14 cellular contexts compared by ENCODE assay signal in the genomic region with DNA sequence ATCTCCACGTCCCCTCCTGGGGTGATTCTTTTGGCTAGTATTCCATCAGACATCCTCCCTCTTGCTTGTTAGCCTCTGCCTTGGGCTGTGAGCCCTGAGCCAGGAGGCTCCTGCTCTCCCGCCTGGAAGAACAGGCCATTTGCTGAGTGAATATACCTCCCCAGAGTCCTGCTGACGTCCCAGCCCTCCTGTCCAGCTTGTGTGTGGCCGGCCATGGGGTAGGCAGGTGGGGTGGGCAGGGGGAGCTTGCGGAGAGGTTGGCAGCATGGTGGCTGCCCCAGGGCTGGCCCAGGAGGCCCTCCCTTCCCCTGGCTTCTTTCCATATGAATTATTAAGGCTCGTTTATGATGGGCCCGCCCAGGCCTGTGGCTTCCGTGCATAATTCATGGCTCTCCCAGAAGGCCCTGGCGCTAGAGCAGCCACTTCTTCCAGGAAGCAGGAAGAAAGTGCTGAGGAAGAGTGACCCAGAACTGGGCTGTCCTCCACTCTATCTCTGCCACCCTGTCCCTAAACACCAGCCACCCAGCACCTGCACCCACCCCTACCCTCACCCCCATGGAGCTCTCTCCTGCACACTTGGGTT. TPM values are rescaled to one million over a fixed set of nuclear protein-coding genes. Genes with fewer than 3 reads are reported as not detected.
A peak's percentile ranks its signal among the peaks of the same experiment; 100 is the strongest.
DNase-seq lines count a peak whose midpoint lies in the region; ATAC-seq and TF ChIP-seq lines count a peak whose summit lies in the region.
"Had no signal": no experiment of that assay in that cellular context is flagged by ENCODE, and none has a peak within 500 bp of the region (broad histone marks: within the 10 kb centered on the region; RNA-seq: fewer than 3 reads in every experiment).

No MANE protein-coding gene starts in this region.

- H3K4me1 Mint-ChIP-seq in brain = peaks cover 78% of the 10 kb centered on the region
- peaks cover 65% of the 10 kb centered on the region for H3K4me1 Mint-ChIP-seq in stimulated activated effector memory CD8-positive, alpha-beta T cell treated with anti-CD3 and anti-CD28 coated beads, Interleukin-12 subunit alpha, Interleukin-12 subunit beta, amount 100 ng/mL, for 72 hours

- H3K27me3 Mint-ChIP-seq in brain = peaks cover 4% of the 10 kb centered on the region

- H3K36me3 Mint-ChIP-seq in brain = no peaks in the 10 kb centered on the region
- H3K36me3 Mint-ChIP-seq in stimulated activated effector memory CD8-positive, alpha-beta T cell treated with anti-CD3 and anti-CD28 coated beads, Interleukin-12 subunit alpha, Interleukin-12 subunit beta, amount 100 ng/mL, for 72 hours = no peaks in the 10 kb centered on the region

- TF ChIP-seq CTCF in brain (conservative IDR thresholded peaks at IDR 0.05) = no peak

- H3K4me3 Mint-ChIP-seq in brain = no peak overlapping the region
- no peak overlapping the region for H3K4me3 Mint-ChIP-seq in stimulated activated effector memory CD8-positive, alpha-beta T cell treated with anti-CD3 and anti-CD28 coated beads, Interleukin-12 subunit alpha, Interleukin-12 subunit beta, amount 100 ng/mL, for 72 hours

- intact Hi-C loops in posterior cingulate gyrus (cut with DNase I) = no loop called here

- DNase-seq in DMS79 treated with DMSO at 0.1 percent for 48 hours (lab: John Stamatoyannopoulos, UW) (peak; percentile 15), DMS79 (lab: John Stamatoyannopoulos, UW) (no peak), left kidney (ENCODE audit: low read depth, low spot score) (peak; percentile 13), posterior cingulate gyrus (no peak), AG20443 (ENCODE audit: low spot score) (no peak)
- no peak for DNase-seq in stimulated activated effector memory CD8-positive, alpha-beta T cell treated with anti-CD3 and anti-CD28 coated beads, Interleukin-12 subunit alpha, Interleukin-12 subunit beta, amount 100 ng/mL, for 72 hours (ENCODE audit: low spot score in 2 of 2)
- DNase-seq: 8988T, DMS53, KBM-7, NCI-H1092, NCI-H187 treated with DMSO at 0.1 percent for 48 hours, SHP77 treated with DMSO at 0.1 percent for 48 hours had no signal

- no peaks in the 10 kb centered on the region for H3K9me3 Mint-ChIP-seq in brain
- no peaks in the 10 kb centered on the region for H3K9me3 Mint-ChIP-seq in stimulated activated effector memory CD8-positive, alpha-beta T cell treated with anti-CD3 and anti-CD28 coated beads, Interleukin-12 subunit alpha, Interleukin-12 subunit beta, amount 100 ng/mL, for 72 hours

- peak overlapping the region in 3 of 5 experiments; percentile 75 to 98 (median 92) for H3K27ac Mint-ChIP-seq in brain
- peak overlapping the region; percentile 67 for H3K27ac Mint-ChIP-seq in stimulated activated effector memory CD8-positive, alpha-beta T cell treated with anti-CD3 and anti-CD28 coated beads, Interleukin-12 subunit alpha, Interleukin-12 subunit beta, amount 100 ng/mL, for 72 hours

- ATAC-seq in stimulated activated effector memory CD8-positive, alpha-beta T cell treated with anti-CD3 and anti-CD28 coated beads, Interleukin-12 subunit alpha, Interleukin-12 subunit beta, amount 100 ng/mL, for 72 hours = no peak
- no peak for ATAC-seq in GM21786 (IDR thresholded peaks at IDR 0.05; ENCODE audit: unreplicated experiment)

RNA-seq across cellular contexts. Expression of a gene that starts 18.7 kb away (rescaled TPM):
- polyA plus RNA-seq in brain (ENCODE audit: insufficient read depth, low read depth, low replicate concordance) = 3.0 TPM

Comparison
In these comparisons a context has a peak if more than half of its experiments do, and no peak if none do; other contexts are left out.
1. DNase-seq: peak in DMS79 treated with DMSO at 0.1 percent for 48 hours (single experiment) and left kidney (single experiment); none in DMS79 (single experiment), stimulated activated effector memory CD8-positive, alpha-beta T cell treated with anti-CD3 and anti-CD28 coated beads, Interleukin-12 subunit alpha, Interleukin-12 subunit beta, amount 100 ng/mL, for 72 hours (0 of 2), posterior cingulate gyrus (0 of 10) and AG20443 (single experiment).